In genomic region chr17:48831549-48831883, GRCh38 we compare ENCODE assay signal across 9 cellular contexts. TPM values are rescaled to one million over a fixed set of nuclear protein-coding genes. Genes with fewer than 3 reads are reported as not detected.
DNase-seq lines count a peak whose midpoint lies in the region; ATAC-seq and TF ChIP-seq lines count a peak whose summit lies in the region.
"Had no signal": no experiment of that assay in that cellular context is flagged by ENCODE, and none has a peak within 500 bp of the region (broad histone marks: within the 10 kb centered on the region; RNA-seq: fewer than 3 reads in every experiment).

No MANE protein-coding gene starts in this region.

- H3K27ac Mint-ChIP-seq in GM23338 = no peak overlapping the region
- peak overlapping the region; percentile 79 for H3K27ac Mint-ChIP-seq in activated B cell treated with CpG ODN at 0.5 μM for 24 hours

- H3K27me3 Mint-ChIP-seq in GM23338 (ENCODE audit: insufficient read depth, low read depth, poor library complexity) (no peaks in the 10 kb centered on the region), activated B cell treated with CpG ODN at 0.5 μM for 24 hours (no peaks in the 10 kb centered on the region)

- CTCF ChIA-PET in activated B cell treated with CpG ODN at 0.5 μM for 24 hours (lab: Charles Lee) = interaction anchor here (1.2 to 2.1 kb wide), 2 partner anchors 18 to 47 kb away, joined by 3 to 8 read pairs; no protein-coding TSS in a partner anchor

- H3K4me1 Mint-ChIP-seq in GM23338 (peaks cover 3% of the 10 kb centered on the region; the same call in 1 of the 3 replicates), activated B cell treated with CpG ODN at 0.5 μM for 24 hours (peaks cover 47% of the 10 kb centered on the region)

- TF ChIP-seq CTCF in GM23338 (conservative IDR thresholded peaks at IDR 0.05; ENCODE audit: low read depth in 2 of 2) (no peak), activated B cell treated with CpG ODN at 0.5 μM for 24 hours (IDR thresholded peaks at IDR 0.05) (no peak)

- H3K9me2 ChIP-seq in GM23338 (ENCODE audit: insufficient read depth) = no peaks in the 10 kb centered on the region

- no peaks in the 10 kb centered on the region for H3K9me3 ChIP-seq in right cardiac atrium (ENCODE audit: control insufficient read depth, low read length)

- no peak for ATAC-seq in GM23338
- ATAC-seq in activated B cell treated with CpG ODN at 0.5 μM for 24 hours (ENCODE audit: low read depth) = no peak
- no peak for ATAC-seq in right cardiac atrium
- no peak for ATAC-seq in GM21367 (IDR thresholded peaks at IDR 0.05; ENCODE audit: unreplicated experiment)
- no peak for ATAC-seq in GM19395 (IDR thresholded peaks at IDR 0.05; ENCODE audit: unreplicated experiment)

- H3K27me3 ChIP-seq in GM23338 (ENCODE audit: insufficient read depth) = no peaks in the 10 kb centered on the region
- H3K27me3 ChIP-seq in right cardiac atrium (ENCODE audit: control insufficient read depth, insufficient read depth) = no peaks in the 10 kb centered on the region

- no peaks in the 10 kb centered on the region for H3K79me2 ChIP-seq in GM23338 (replicated peaks; ENCODE audit: insufficient read depth)

- 1% methylated on average over 8 of the region's 8 CpGs for WGBS in right cardiac atrium

- H3K4me3 ChIP-seq in GM23338 (peak overlapping the region; percentile 97), right cardiac atrium (ENCODE audit: low read length) (peak overlapping the region; percentile 83), skin epidermis (peak overlapping the region; percentile 62 to 98 (median 87))

- H3F3A ChIP-seq in GM23338 (replicated peaks; ENCODE audit: low read depth) = no peaks in the 10 kb centered on the region

- POLR2A ChIA-PET in activated B cell treated with CpG ODN at 0.5 μM for 24 hours (lab: Charles Lee) = interaction anchor here (2.9 kb wide), 1 partner anchor 10 kb away, joined by 14 read pairs; no protein-coding TSS in a partner anchor

- H3K36me3 ChIP-seq in GM23338 (ENCODE audit: insufficient read depth) = no peaks in the 10 kb centered on the region

- H3K27ac ChIP-seq in GM23338 (ENCODE audit: low read depth) = no peak overlapping the region; the same call in 1 of the 2 replicates
- peak overlapping the region; percentile 97 for H3K27ac ChIP-seq in right cardiac atrium (ENCODE audit: low read length)
- H3K27ac ChIP-seq in skin epidermis = peak overlapping the region in 20 of 21 experiments; percentile 72 to 99 (median 91)

- H4K20me1 ChIP-seq in GM23338 (replicated peaks; ENCODE audit: insufficient read depth) = no peaks in the 10 kb centered on the region

- DNase-seq in GM23338 (ENCODE audit: low spot score) (no peak), activated B cell treated with CpG ODN at 0.5 μM for 24 hours (no peak), right cardiac atrium (no peak), AG20443 (ENCODE audit: low spot score) (no peak), SW 1271 (lab: John Stamatoyannopoulos, UW) (no peak)

- intact Hi-C loops in activated B cell treated with CpG ODN at 0.5 μM for 24 hours (cut with micrococcal nuclease) = loop anchor here (1.0 to 10.0 kb wide), 4 partner anchors 10 to 383 kb away; partner anchors contain the start of genes ABI3, ATP5MC1, GNGT2 and TTLL6
- intact Hi-C loops in right cardiac atrium (cut with DNase I) = no loop called here

- H3K4me2 ChIP-seq in GM23338 = peak overlapping the region; percentile 83

- H3K4me1 ChIP-seq in GM23338 (ENCODE audit: insufficient read depth) = peaks cover 3% of the 10 kb centered on the region; the same call in 1 of the 2 replicates
- H3K4me1 ChIP-seq in right cardiac atrium (ENCODE audit: control insufficient read depth, insufficient read depth, low read length) = peaks cover 20% of the 10 kb centered on the region

- H3K36me3 Mint-ChIP-seq in GM23338 (ENCODE audit: low read depth) (no peaks in the 10 kb centered on the region), activated B cell treated with CpG ODN at 0.5 μM for 24 hours (ENCODE audit: low read depth) (peaks cover 5% of the 10 kb centered on the region)

- peak overlapping the region; percentile 100 for H2AFZ ChIP-seq in GM23338

- H3K4me3 Mint-ChIP-seq in GM23338 = peak overlapping the region; percentile 95
- H3K4me3 Mint-ChIP-seq in activated B cell treated with CpG ODN at 0.5 μM for 24 hours = peak overlapping the region; percentile 99

- H3K9me3 Mint-ChIP-seq in GM23338 (no peaks in the 10 kb centered on the region), activated B cell treated with CpG ODN at 0.5 μM for 24 hours (no peaks in the 10 kb centered on the region)

TF ChIP-seq in GM23338, 12 proteins besides CTCF, POLR2A, EP300 and RAD21 (continues in another document):
- TF ChIP-seq ZNF462 (CRISPR knock-in tag; IDR thresholded peaks at IDR 0.05) = no peak

RNA-seq across cellular contexts. Expression of gene CALCOCO2, which starts 0.7 kb away (rescaled TPM):
- total RNA-seq in GM23338 (2014; rRNA removed; shearing (Covaris generic)) = 14.4 and 24.8 TPM in 2 replicates
- polyA plus RNA-seq in GM23338 (2016; fragmentation: Nextera tagmentation; extraction: Ambion mirVana) = 12.5 and 16.3 TPM in 2 replicates
- total RNA-seq in activated B cell treated with CpG ODN at 0.5 μM for 24 hours = 115 TPM in 2 replicates
- total RNA-seq in right cardiac atrium = 100 to 1,000 TPM; 220 to 298 (median 281) TPM
- polyA plus RNA-seq in right cardiac atrium = 131 TPM

RNA-seq across cellular contexts. Expression of gene TTLL6, which starts 14.5 kb away (rescaled TPM):
- 1.9 and 2.3 TPM in 2 replicates for total RNA-seq in GM23338 (2014; rRNA removed; shearing (Covaris generic))
- polyA plus RNA-seq in GM23338 (2016; fragmentation: Nextera tagmentation; extraction: Ambion mirVana) (3.5 and 4.7 TPM in 2 replicates), right cardiac atrium (0.27 TPM)
- total RNA-seq in activated B cell treated with CpG ODN at 0.5 μM for 24 hours (not detected in 2 replicates), right cardiac atrium (under 1 TPM in 2 of 4 donors, not detected in 2; 0.06 to 0.23 TPM)
- total RNA-seq: activated CD8-positive, alpha-beta memory T cell treated with anti-CD3 and anti-CD28 coated beads for 36 hours had no signal
